25 cellular contexts compared by ENCODE assay signal in genomic region chr1:19618428-19618827, GRCh38. TPM values are rescaled to one million over a fixed set of nuclear protein-coding genes. Genes with fewer than 3 reads are reported as not detected.
"Had no signal": no experiment of that assay in that cellular context is flagged by ENCODE, and none has a peak within 500 bp of the region (broad histone marks: within the 10 kb centered on the region; RNA-seq: fewer than 3 reads in every experiment).

No MANE protein-coding gene starts in this region.

- H3K4me3 ChIP-seq: adrenal gland, esophagus squamous epithelium, heart left ventricle, lower lobe of right lung, ovary, thoracic aorta had no signal

- DNase-seq: activated naive CD4-positive, alpha-beta T cell; activated T-cell treated with anti-CD3 and anti-CD28 coated beads, Interleukin-2, amount 50 U/mL, for 24 hours; cerebellar nuclear complex; esophagus squamous epithelium; heart left ventricle; kidney; lower lobe of right lung; natural killer cell; ovary; right cardiac atrium; stimulated activated CD4-positive, alpha-beta T cell treated with anti-CD3 and anti-CD28 coated beads, Interleukin-4, amount 100 ng/mL, for 24 hours; stimulated activated naive CD4-positive, alpha-beta T cell treated with Interleukin-2 at 50 U/mL for 16 hours; T-cell; T-helper 9 cell had no signal

- H3K36me3 Mint-ChIP-seq: WTC11 had no signal

- ATAC-seq: heart left ventricle, left lobe of liver, lower lobe of right lung, natural killer cell, right cardiac atrium, T-cell, WTC11 had no signal

- H3K27me3 ChIP-seq: adrenal gland, esophagus squamous epithelium, heart left ventricle, ovary had no signal

- H3K27ac ChIP-seq: adrenal gland, heart left ventricle, lower lobe of right lung, ovary, thoracic aorta had no signal

- H3K27ac Mint-ChIP-seq: activated naive CD8-positive, alpha-beta T cell; activated T-cell treated with anti-CD3 and anti-CD28 coated beads, Interleukin-2, amount 50 U/mL, for 24 hours; activated T-helper 2 cell treated with anti-CD3 and anti-CD28 coated beads, Interferon-gamma antibody, Interleukin-2, Interleukin-4, amounts not matched to agents 10 μg/mL and 5 μg/mL and 100 μg/mL, durations not matched to agents 14 hours and 24 hours and 36 hours; mesothelial cell of epicardium; natural killer cell; T-cell; WTC11 had no signal

- H3K4me3 Mint-ChIP-seq: activated naive CD8-positive, alpha-beta T cell; activated T-cell treated with anti-CD3 and anti-CD28 coated beads, Interleukin-2, amount 50 U/mL, for 24 hours; mesothelial cell of epicardium; natural killer cell; T-cell; WTC11 had no signal

- H3K27me3 Mint-ChIP-seq: activated naive CD8-positive, alpha-beta T cell; activated T-cell treated with anti-CD3 and anti-CD28 coated beads, Interleukin-2, amount 50 U/mL, for 24 hours; T-cell had no signal

- H3K9me3 Mint-ChIP-seq: activated T-cell treated with anti-CD3 and anti-CD28 coated beads, Interleukin-2, amount 50 U/mL, for 24 hours; activated T-helper 2 cell treated with anti-CD3 and anti-CD28 coated beads, Interferon-gamma antibody, Interleukin-2, Interleukin-4, amounts not matched to agents 10 μg/mL and 5 μg/mL and 100 μg/mL, durations not matched to agents 14 hours and 24 hours and 36 hours; mesothelial cell of epicardium; natural killer cell; T-cell; WTC11 had no signal

- H3K36me3 ChIP-seq: ovary had no signal

- H3K9me3 ChIP-seq: adrenal gland, esophagus squamous epithelium, heart left ventricle, lower lobe of right lung, ovary, thoracic aorta had no signal

- H3K4me1 ChIP-seq: lower lobe of right lung had no signal

- FAIRE-seq: astrocyte, endometrium, kidney had no signal

RNA-seq across cellular contexts. Expression of gene HTR6, which starts 46.2 kb away (rescaled TPM):
- total RNA-seq: activated T-helper 2 cell treated with anti-CD3 and anti-CD28 coated beads, Interferon-gamma antibody, Interleukin-2, Interleukin-4, amounts not matched to agents 10 μg/mL and 5 μg/mL and 100 μg/mL, durations not matched to agents 14 hours and 24 hours and 36 hours; adrenal gland; esophagus squamous epithelium; heart left ventricle; kidney; left lobe of liver; lower lobe of right lung; ovary; pulmonary artery endothelial cell; right cardiac atrium; ureter had no signal
- polyA plus RNA-seq: adrenal gland, heart left ventricle, ovary, right cardiac atrium had no signal
